Comparison of ENCODE assay signal across 23 cellular contexts in the genomic region with DNA sequence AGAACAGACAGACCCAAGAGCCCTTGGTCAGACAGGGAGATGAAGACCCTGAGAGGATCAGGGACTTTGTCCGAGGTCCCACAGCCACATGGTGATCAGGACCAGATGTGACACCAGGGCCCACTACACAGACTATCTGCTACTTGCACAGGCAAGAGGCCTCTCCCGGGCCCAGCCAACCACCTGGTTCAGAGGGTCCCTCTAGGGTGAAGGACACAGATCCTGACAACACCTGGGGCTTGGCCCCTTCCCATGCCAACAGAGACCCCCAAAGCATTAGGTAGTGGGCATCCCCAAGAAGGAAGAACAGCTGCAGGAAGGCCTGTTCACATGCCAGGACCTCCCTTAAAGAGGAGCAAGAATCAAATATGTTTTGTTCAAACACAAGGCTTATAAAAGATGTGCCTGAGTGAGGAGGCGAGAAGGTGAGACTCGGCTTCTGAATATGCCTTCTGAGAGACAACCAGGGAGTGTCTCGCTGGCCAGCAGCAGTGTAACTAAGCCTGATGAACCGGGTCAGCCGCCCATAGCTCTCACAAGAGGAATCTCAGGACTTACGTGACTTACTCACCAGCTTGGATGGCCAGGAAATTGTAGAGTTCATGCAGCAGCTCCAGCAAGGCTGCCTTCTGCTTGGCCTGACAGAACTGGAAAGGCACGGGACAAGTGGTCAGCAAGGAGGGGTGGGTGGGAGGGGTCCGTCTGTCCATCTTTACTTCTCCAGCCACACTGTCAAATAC. TPM values are rescaled to one million over a fixed set of nuclear protein-coding genes. Genes with fewer than 3 reads are reported as not detected.
"Had no signal": no experiment of that assay in that cellular context is flagged by ENCODE, and none has a peak within 500 bp of the region (broad histone marks: within the 10 kb centered on the region; RNA-seq: fewer than 3 reads in every experiment).

No MANE protein-coding gene starts in this region.

- H3K4me3 Mint-ChIP-seq: activated CD8-positive, alpha-beta T cell treated with anti-CD3 and anti-CD28 coated beads for 36 hours; mesothelial cell of epicardium; natural killer cell treated with Interleukin-12 subunit alpha and Interleukin-12 subunit beta and Interleukin-15 and Interleukin-18, amount 100 ng/mL, for 72 hours had no signal

- H3K27ac Mint-ChIP-seq: activated CD8-positive, alpha-beta T cell treated with anti-CD3 and anti-CD28 coated beads for 36 hours; activated naive CD4-positive, alpha-beta T cell treated with anti-CD3 and anti-CD28 coated beads, Interleukin-2, amount 50 U/mL, for 72 hours; mesothelial cell of epicardium; natural killer cell treated with Interleukin-12 subunit alpha and Interleukin-12 subunit beta and Interleukin-15 and Interleukin-18, amount 100 ng/mL, for 72 hours; progenitor cell of endocrine pancreas; T-cell had no signal

- FAIRE-seq: colon, endometrium had no signal

- ATAC-seq: activated CD8-positive, alpha-beta T cell treated with anti-CD3 and anti-CD28 coated beads for 36 hours; activated naive CD4-positive, alpha-beta T cell treated with anti-CD3 and anti-CD28 coated beads, Interleukin-2, amount 50 U/mL, for 72 hours; left lobe of liver; natural killer cell treated with Interleukin-12 subunit alpha and Interleukin-12 subunit beta and Interleukin-15 and Interleukin-18, amount 100 ng/mL, for 72 hours; SK-N-SH treated with all-trans-retinoic acid at 6 μM for 48 hours; T-cell had no signal

- H3K27me3 ChIP-seq: esophagus squamous epithelium had no signal

- DNase-seq: activated CD4-positive, alpha-beta T cell treated with anti-CD3 and anti-CD28 coated beads for 48 hours; activated CD4-positive, CD25-positive, alpha-beta regulatory T cell; activated CD8-positive, alpha-beta T cell treated with anti-CD3 and anti-CD28 coated beads for 36 hours; activated effector memory CD4-positive, alpha-beta T cell treated with anti-CD3 and anti-CD28 coated beads, Interleukin-2, amount 50 U/mL, for 16 hours; activated T-cell treated with anti-CD3 and anti-CD28 coated beads, Interleukin-2, amount 50 U/mL, for 48 hours; amniotic stem cell; esophagus squamous epithelium; islet precursor cell; stimulated activated CD4-positive, alpha-beta T cell treated with anti-CD3 and anti-CD28 coated beads, Interleukin-12 subunit alpha, Interleukin-12 subunit beta, amount 100 ng/mL, for 4 hours; stimulated activated CD4-positive, alpha-beta T cell treated with anti-CD3 and anti-CD28 coated beads, Interleukin-2, amount 100 ng/mL, for 24 hours; T-cell; T-helper 9 cell had no signal

- H3K9me3 ChIP-seq: esophagus squamous epithelium had no signal

- H3K9me3 Mint-ChIP-seq: activated CD8-positive, alpha-beta T cell treated with anti-CD3 and anti-CD28 coated beads for 36 hours; activated naive CD4-positive, alpha-beta T cell treated with anti-CD3 and anti-CD28 coated beads, Interleukin-2, amount 50 U/mL, for 72 hours; mesothelial cell of epicardium; natural killer cell treated with Interleukin-12 subunit alpha and Interleukin-12 subunit beta and Interleukin-15 and Interleukin-18, amount 100 ng/mL, for 72 hours; T-cell had no signal

- H3K27me3 Mint-ChIP-seq: activated CD8-positive, alpha-beta T cell treated with anti-CD3 and anti-CD28 coated beads for 36 hours; natural killer cell treated with Interleukin-12 subunit alpha and Interleukin-12 subunit beta and Interleukin-15 and Interleukin-18, amount 100 ng/mL, for 72 hours; progenitor cell of endocrine pancreas; T-cell had no signal

- H3K4me3 ChIP-seq: esophagus squamous epithelium had no signal

RNA-seq across cellular contexts. Expression of a gene that starts 19.9 kb away (rescaled TPM):
- total RNA-seq: activated CD8-positive, alpha-beta T cell treated with anti-CD3 and anti-CD28 coated beads for 36 hours; activated naive CD4-positive, alpha-beta T cell treated with anti-CD3 and anti-CD28 coated beads, Interleukin-2, amount 50 U/mL, for 72 hours; esophagus squamous epithelium; left lobe of liver; lung microvascular endothelial cell; mesothelial cell of epicardium; natural killer cell treated with Interleukin-12 subunit alpha and Interleukin-12 subunit beta and Interleukin-15 and Interleukin-18, amount 100 ng/mL, for 72 hours; occipital lobe; progenitor cell of endocrine pancreas; T-cell; ureter had no signal

RNA-seq across cellular contexts. Expression of a gene that starts 37.2 kb away (rescaled TPM):
- total RNA-seq: activated CD8-positive, alpha-beta T cell treated with anti-CD3 and anti-CD28 coated beads for 36 hours; activated naive CD4-positive, alpha-beta T cell treated with anti-CD3 and anti-CD28 coated beads, Interleukin-2, amount 50 U/mL, for 72 hours; lung microvascular endothelial cell; natural killer cell treated with Interleukin-12 subunit alpha and Interleukin-12 subunit beta and Interleukin-15 and Interleukin-18, amount 100 ng/mL, for 72 hours; occipital lobe; T-cell had no signal
